ENCODE assay signal across 11 cellular contexts in the genomic region with DNA sequence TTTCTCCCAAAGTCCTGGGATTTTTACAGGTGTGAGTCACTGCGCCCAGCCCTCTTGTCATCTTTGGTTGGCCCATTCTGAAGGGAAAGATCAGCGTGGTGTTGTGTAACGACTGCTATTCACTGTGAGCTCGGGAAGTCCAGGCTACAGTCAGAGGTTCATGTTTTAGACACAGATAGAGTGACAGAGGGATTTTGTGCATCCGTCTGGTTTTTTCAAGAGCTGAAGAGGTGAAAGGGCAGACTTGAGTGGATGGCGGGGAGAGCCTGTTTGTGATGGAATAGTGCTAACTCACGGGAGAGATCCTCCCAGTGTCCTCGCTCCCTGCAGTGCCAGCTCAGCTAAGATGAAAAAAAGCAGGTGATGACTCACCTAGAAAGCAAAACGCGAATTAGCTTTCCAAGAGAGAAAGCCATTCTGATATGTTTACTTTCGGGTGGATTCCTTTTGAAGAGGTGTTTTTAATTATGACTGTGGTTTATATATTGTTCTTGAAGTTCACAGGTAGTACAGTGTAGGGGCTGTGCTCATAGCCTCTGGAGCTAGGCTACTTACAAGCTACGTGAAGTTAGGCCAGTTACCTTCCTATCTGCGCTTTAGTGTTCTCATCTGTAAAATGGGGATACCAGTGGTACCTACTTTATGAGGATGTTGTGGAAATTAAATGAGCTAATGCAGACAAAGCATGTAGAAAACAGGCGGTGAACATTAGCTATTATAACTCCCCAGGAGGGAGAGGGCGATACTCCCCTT.
DNase-seq lines count a peak whose midpoint lies in the region; ATAC-seq and TF ChIP-seq lines count a peak whose summit lies in the region.
"Had no signal": no experiment of that assay in that cellular context is flagged by ENCODE, and none has a peak within 500 bp of the region (broad histone marks: within the 10 kb centered on the region; RNA-seq: fewer than 3 reads in every experiment).

No MANE protein-coding gene starts in this region.

- H3K9me3 ChIP-seq in Caco-2: no peaks in the 10 kb centered on the region

- H3K4me3 Mint-ChIP-seq in Caco-2 (ENCODE audit: unreplicated experiment) (no peak overlapping the region), T-cell (no peak overlapping the region)
- H3K4me3 Mint-ChIP-seq: activated naive CD4-positive, alpha-beta T cell treated with anti-CD3 and anti-CD28 coated beads for 36 hours; stimulated activated naive CD8-positive, alpha-beta T cell treated with anti-CD3 and anti-CD28 coated beads, Interleukin-15, Interleukin-2, amounts not matched to agents 100 ng/mL and 50 ng/mL, for 24 hours had no signal

- CTCF ChIA-PET in Caco-2 (lab: Charles Lee): interaction anchor here (0.8 kb wide), 1 partner anchor 117 kb away, joined by 5 read pairs; no protein-coding TSS in a partner anchor
- CTCF ChIA-PET in T-cell (lab: Charles Lee): no interaction called here

- POLR2A ChIA-PET in Caco-2 (lab: Charles Lee): no interaction called here
- POLR2A ChIA-PET in T-cell (lab: Charles Lee): no interaction called here

- H3K9me3 Mint-ChIP-seq in Caco-2 (ENCODE audit: unreplicated experiment) (no peaks in the 10 kb centered on the region), T-cell (no peaks in the 10 kb centered on the region)
- H3K9me3 Mint-ChIP-seq: activated naive CD4-positive, alpha-beta T cell treated with anti-CD3 and anti-CD28 coated beads for 36 hours had no signal

- no peak overlapping the region for H3K4me3 ChIP-seq in Caco-2 (ENCODE audit: low read depth, low read length)

- H3K4me1 ChIP-seq in Caco-2: peaks cover 6% of the 10 kb centered on the region; the same call in 1 of the 2 replicates

- no peaks in the 10 kb centered on the region for H3K27me3 Mint-ChIP-seq in Caco-2 (ENCODE audit: insufficient read depth, unreplicated experiment)
- peaks cover 22 to 25% of the 10 kb centered on the region in 2 donors for H3K27me3 Mint-ChIP-seq in T-cell

- TF ChIP-seq CTCF in Caco-2 (IDR thresholded peaks at IDR 0.05; ENCODE audit: insufficient read depth in 1 of 2, low read depth in 1 of 2, low read length in 1 of 2, severe bottlenecking in 1 of 2, unreplicated experiment in 1 of 2): no peak

- BruUV-seq in Caco-2 (replicated peaks; lab: Mats Ljungman, UMichigan): no TSS peak

- no peaks in the 10 kb centered on the region for H3K36me3 Mint-ChIP-seq in Caco-2 (ENCODE audit: insufficient read depth, unreplicated experiment)
- no peaks in the 10 kb centered on the region for H3K36me3 Mint-ChIP-seq in T-cell

- no peaks in the 10 kb centered on the region for H3K4me1 Mint-ChIP-seq in Caco-2 (ENCODE audit: low read depth, unreplicated experiment)
- H3K4me1 Mint-ChIP-seq in T-cell: no peaks in the 10 kb centered on the region

- no peaks in the 10 kb centered on the region for H3K36me3 ChIP-seq in Caco-2 (ENCODE audit: control insufficient read depth, insufficient read depth, low read length)

- intact Hi-C loops in Caco-2 (cut with micrococcal nuclease; ENCODE audit: unreplicated experiment): no loop called here

- H3K27ac Mint-ChIP-seq in Caco-2 (ENCODE audit: unreplicated experiment) (no peak overlapping the region), T-cell (no peak overlapping the region)
- H3K27ac Mint-ChIP-seq: activated naive CD4-positive, alpha-beta T cell treated with anti-CD3 and anti-CD28 coated beads for 36 hours; stimulated activated naive CD8-positive, alpha-beta T cell treated with anti-CD3 and anti-CD28 coated beads, Interleukin-15, Interleukin-2, amounts not matched to agents 100 ng/mL and 50 ng/mL, for 24 hours had no signal

- no peak for ATAC-seq in T-cell (replicated peaks in 1 of 4)

- H3K27me3 ChIP-seq in Caco-2 (replicated peaks; ENCODE audit: control insufficient read depth, insufficient read depth, low read length): no peaks in the 10 kb centered on the region

- DNase-seq in Caco-2 (peak; percentile 49 to 74), LoVo (ENCODE audit: low spot score) (peak; percentile 90), SHP77 treated with DMSO at 0.1 percent for 48 hours (lab: John Stamatoyannopoulos, UW) (peak; percentile 18), glomerular visceral epithelial cell (ENCODE audit: extremely low spot score) (peak; percentile 50), NCI-H1048 (lab: John Stamatoyannopoulos, UW) (no peak), Ammon's horn (ENCODE audit: low spot score) (no peak), germinal center (ENCODE audit: low spot score) (no peak), T-cell (no peak)
- DNase-seq: activated naive CD4-positive, alpha-beta T cell treated with anti-CD3 and anti-CD28 coated beads for 36 hours; T-helper 1 cell had no signal

Comparison
In these comparisons a context has a peak if more than half of its experiments do, and no peak if none do; other contexts are left out.
1. DNase-seq: peak in Caco-2 (2 of 2), LoVo (single experiment), SHP77 treated with DMSO at 0.1 percent for 48 hours (single experiment) and glomerular visceral epithelial cell (single experiment); none in NCI-H1048 (single experiment), Ammon's horn (single experiment), germinal center (single experiment) and T-cell (0 of 34).